In the genomic region with DNA sequence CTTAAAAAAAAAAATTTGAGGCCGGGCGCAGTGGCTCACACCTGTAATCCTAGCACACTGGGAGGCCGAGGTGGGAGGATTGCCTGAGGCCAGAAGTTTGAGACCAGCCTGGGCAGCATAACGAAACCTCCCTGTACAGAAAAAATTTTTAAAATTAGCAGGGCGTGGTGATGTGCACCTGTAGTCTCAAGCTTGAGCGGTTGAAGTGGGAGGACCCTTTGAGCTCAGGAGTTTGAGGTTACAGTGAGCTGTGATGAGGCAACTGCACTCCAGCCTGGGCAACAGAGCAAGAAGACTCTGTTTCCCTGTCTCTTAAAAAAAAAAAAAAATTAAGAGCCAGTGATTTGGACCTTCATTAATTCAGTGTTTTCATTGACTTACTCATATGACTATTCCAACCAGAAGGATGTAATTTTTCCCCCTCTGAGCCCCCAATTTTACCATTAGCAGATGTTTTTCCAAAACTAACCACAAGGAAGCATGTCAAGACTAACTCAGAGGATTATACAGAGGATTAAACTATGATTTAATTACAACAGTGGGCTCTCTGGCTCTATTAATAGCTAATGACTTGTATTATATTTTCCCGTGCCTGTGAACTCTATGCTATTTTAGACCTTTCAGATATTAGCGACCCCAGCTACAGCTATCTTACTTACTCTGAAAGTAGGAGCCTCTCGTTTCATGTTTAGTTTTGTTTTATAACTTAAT, we compare ENCODE assay signal across 8 cellular contexts.
A peak's percentile ranks its signal among the peaks of the same experiment; 100 is the strongest.
DNase-seq lines count a peak whose midpoint lies in the region; ATAC-seq lines count a peak whose summit lies in the region.

No MANE protein-coding gene starts in this region.

- peak overlapping the region; percentile 52 for H3K4me3 ChIP-seq in iPS-20b (ENCODE audit: low read length)
- H3K4me3 ChIP-seq in effector memory CD4-positive, alpha-beta T cell (ENCODE audit: insufficient read depth, low read depth, low read length, poor library complexity, severe bottlenecking), result no peak overlapping the region

- no peak overlapping the region for H3K27ac ChIP-seq in iPS-20b (ENCODE audit: low read length)
- no peak overlapping the region for H3K27ac ChIP-seq in effector memory CD4-positive, alpha-beta T cell (ENCODE audit: insufficient read depth, low read length, poor library complexity, severe bottlenecking)

- no peaks in the 10 kb centered on the region for H3K36me3 ChIP-seq in iPS-20b (ENCODE audit: insufficient read depth, low read depth, low read length)
- H3K36me3 ChIP-seq in effector memory CD4-positive, alpha-beta T cell (ENCODE audit: control insufficient read depth, insufficient read depth, low read length), result no peaks in the 10 kb centered on the region

- no peaks in the 10 kb centered on the region for H3K27me3 ChIP-seq in iPS-20b (ENCODE audit: insufficient read depth, low read length)
- no peaks in the 10 kb centered on the region for H3K27me3 ChIP-seq in effector memory CD4-positive, alpha-beta T cell (replicated peaks; ENCODE audit: control insufficient read depth, insufficient read depth, low read length, poor library complexity, severe bottlenecking)

- no peaks in the 10 kb centered on the region for H3K9me3 ChIP-seq in iPS-20b (ENCODE audit: insufficient read depth, low read depth, low read length)
- no peaks in the 10 kb centered on the region for H3K9me3 ChIP-seq in effector memory CD4-positive, alpha-beta T cell (ENCODE audit: control insufficient read depth, low read length)

- peaks cover 71% of the 10 kb centered on the region for H3K4me1 ChIP-seq in iPS-20b (ENCODE audit: insufficient read depth, low read length)
- peaks cover 6% of the 10 kb centered on the region for H3K4me1 ChIP-seq in effector memory CD4-positive, alpha-beta T cell (ENCODE audit: control insufficient read depth, insufficient read depth, low read length, poor library complexity, severe bottlenecking)

- H3K9ac ChIP-seq in iPS-20b (ENCODE audit: low read depth, low read length), result peak overlapping the region; percentile 63

- no peak for DNase-seq in NCI-H1417 (lab: John Stamatoyannopoulos, UW)
- DNase-seq in GDM1 (lab: John Stamatoyannopoulos, UW), result no peak
- no peak for DNase-seq in NCI-H1930 (lab: John Stamatoyannopoulos, UW)
- DNase-seq in effector memory CD4-positive, alpha-beta T cell, result no peak

- ATAC-seq in GM18519 (IDR thresholded peaks at IDR 0.05; ENCODE audit: low FRiP score, unreplicated experiment), result peak; percentile 51
- peak; percentile 55 for ATAC-seq in GM21786 (IDR thresholded peaks at IDR 0.05; ENCODE audit: unreplicated experiment)
- peak; percentile 47 for ATAC-seq in HG03565 (IDR thresholded peaks at IDR 0.05; ENCODE audit: unreplicated experiment)
